8 cellular contexts compared by ENCODE assay signal in the genomic region with DNA sequence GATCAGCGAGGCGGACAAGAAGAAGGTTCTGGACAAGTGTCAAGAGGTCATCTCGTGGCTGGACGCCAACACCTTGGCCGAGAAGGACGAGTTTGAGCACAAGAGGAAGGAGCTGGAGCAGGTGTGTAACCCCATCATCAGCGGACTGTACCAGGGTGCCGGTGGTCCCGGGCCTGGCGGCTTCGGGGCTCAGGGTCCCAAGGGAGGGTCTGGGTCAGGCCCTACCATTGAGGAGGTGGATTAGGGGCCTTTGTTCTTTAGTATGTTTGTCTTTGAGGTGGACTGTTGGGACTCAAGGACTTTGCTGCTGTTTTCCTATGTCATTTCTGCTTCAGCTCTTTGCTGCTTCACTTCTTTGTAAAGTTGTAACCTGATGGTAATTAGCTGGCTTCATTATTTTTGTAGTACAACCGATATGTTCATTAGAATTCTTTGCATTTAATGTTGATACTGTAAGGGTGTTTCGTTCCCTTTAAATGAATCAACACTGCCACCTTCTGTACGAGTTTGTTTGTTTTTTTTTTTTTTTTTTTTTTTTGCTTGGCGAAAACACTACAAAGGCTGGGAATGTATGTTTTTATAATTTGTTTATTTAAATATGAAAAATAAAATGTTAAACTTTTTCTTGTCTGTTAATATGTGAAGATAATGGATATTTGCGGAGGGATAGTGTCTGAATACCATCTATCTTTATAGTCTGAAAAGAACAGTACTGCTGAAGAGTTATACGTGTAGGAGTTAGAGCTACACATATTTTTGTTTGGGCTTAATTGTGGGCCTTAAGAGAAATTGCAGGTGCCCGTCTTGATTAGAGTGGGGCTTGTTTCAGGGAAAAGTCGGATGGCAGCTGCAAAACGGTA. TPM values are rescaled to one million over a fixed set of nuclear protein-coding genes. Genes with fewer than 3 reads are reported as not detected.
DNase-seq lines count a peak whose midpoint lies in the region; ATAC-seq and TF ChIP-seq lines count a peak whose summit lies in the region.

No MANE protein-coding gene starts in this region.

- H3K27ac ChIP-seq in aorta (ENCODE audit: low read depth in 1 of 2, low read length in 2 of 2): peak overlapping the region in 1 of 2 donors; percentile 75

- H3K4me1 ChIP-seq in aorta (ENCODE audit: control insufficient read depth in 1 of 2, insufficient read depth in 2 of 2, low read length in 2 of 2): peaks cover 2 to 3% of the 10 kb centered on the region in 2 donors

- peaks cover 0 to 2% of the 10 kb centered on the region in 2 donors for H3K27me3 ChIP-seq in aorta (ENCODE audit: control insufficient read depth in 1 of 2, insufficient read depth in 2 of 2, low read length in 1 of 2)

- H3K9me3 Mint-ChIP-seq in dendritic cell treated with granulocyte-macrophage colony-stimulating factor and Interleukin-4, amounts not matched to agents 40 ng/mL and 50 ng/mL, for 4 days: no peaks in the 10 kb centered on the region
- H3K9me3 Mint-ChIP-seq in mesothelial cell of epicardium: no peaks in the 10 kb centered on the region

- peak overlapping the region; percentile 91 for H3K4me3 Mint-ChIP-seq in dendritic cell treated with granulocyte-macrophage colony-stimulating factor and Interleukin-4, amounts not matched to agents 40 ng/mL and 50 ng/mL, for 4 days
- peak overlapping the region; percentile 83 for H3K4me3 Mint-ChIP-seq in mesothelial cell of epicardium

- DNase-seq in COR-L47 (lab: John Stamatoyannopoulos, UW) (peak; percentile 43), HT1080 (ENCODE audit: low read depth) (peak; percentile 57), RPMI7951 (ENCODE audit: low read depth) (peak; percentile 61), mesothelial cell of epicardium (ENCODE audit: low spot score in 2 of 2, unreplicated experiment in 2 of 2) (no peak), aorta (peak in 1 of 2 donors; percentile 57), NCI-H2107 (lab: John Stamatoyannopoulos, UW) (no peak)

- no peaks in the 10 kb centered on the region for H3K9me3 ChIP-seq in aorta (ENCODE audit: control insufficient read depth, low read length)

- intact Hi-C loops in dendritic cell treated with granulocyte-macrophage colony-stimulating factor and Interleukin-4, amounts not matched to agents 40 ng/mL and 50 ng/mL, for 4 days (cut with micrococcal nuclease): loop anchor here (1.0 to 5.0 kb wide), 5 partner anchors 38 to 283 kb away; a partner anchor contains a TSS
- intact Hi-C loops in aorta (cut with DNase I): loop anchor here (1.0 to 10.0 kb wide), 4 partner anchors 33 to 149 kb away; a partner anchor contains a TSS

- no peaks in the 10 kb centered on the region for H3K27me3 Mint-ChIP-seq in dendritic cell treated with granulocyte-macrophage colony-stimulating factor and Interleukin-4, amounts not matched to agents 40 ng/mL and 50 ng/mL, for 4 days
- H3K27me3 Mint-ChIP-seq in mesothelial cell of epicardium (ENCODE audit: low read depth): no peaks in the 10 kb centered on the region

- ATAC-seq in aorta (ENCODE audit: low FRiP score): no peak
- no peak for ATAC-seq in GM19463 (IDR thresholded peaks at IDR 0.05; ENCODE audit: unreplicated experiment)

- peak overlapping the region; percentile 61 to 95 for H3K4me3 ChIP-seq in aorta (ENCODE audit: low read length in 2 of 2)

- peaks cover 23% of the 10 kb centered on the region for H3K36me3 Mint-ChIP-seq in dendritic cell treated with granulocyte-macrophage colony-stimulating factor and Interleukin-4, amounts not matched to agents 40 ng/mL and 50 ng/mL, for 4 days (ENCODE audit: low read depth)
- no peaks in the 10 kb centered on the region for H3K36me3 Mint-ChIP-seq in mesothelial cell of epicardium

- peak overlapping the region; percentile 89 for H3K27ac Mint-ChIP-seq in dendritic cell treated with granulocyte-macrophage colony-stimulating factor and Interleukin-4, amounts not matched to agents 40 ng/mL and 50 ng/mL, for 4 days
- H3K27ac Mint-ChIP-seq in mesothelial cell of epicardium: peak overlapping the region; percentile 96

- no peaks in the 10 kb centered on the region for H3K36me3 ChIP-seq in aorta (ENCODE audit: control insufficient read depth in 1 of 2, insufficient read depth in 2 of 2, low read length in 1 of 2)

- peaks cover 42% of the 10 kb centered on the region for H3K4me1 Mint-ChIP-seq in dendritic cell treated with granulocyte-macrophage colony-stimulating factor and Interleukin-4, amounts not matched to agents 40 ng/mL and 50 ng/mL, for 4 days (ENCODE audit: low read depth)
- H3K4me1 Mint-ChIP-seq in mesothelial cell of epicardium: peaks cover 39% of the 10 kb centered on the region

- TF ChIP-seq CTCF in mesothelial cell of epicardium (IDR thresholded peaks at IDR 0.05; ENCODE audit: unreplicated experiment): peak; percentile 60

- 0 to 1% methylated on average over 16 to 20 of the region's 20 CpGs for WGBS in aorta, 2 donors

RNA-seq across cellular contexts. Expression of a gene that starts 2.3 kb away (rescaled TPM):
- total RNA-seq in HT1080 (2014; rRNA removed; shearing (Covaris generic)): 134 and 135 TPM in 2 replicates
- polyA plus RNA-seq in HT1080 (2015; cell fraction: cytosol; rRNA removed): 28.8 and 34.1 TPM in 2 replicates
- polyA plus RNA-seq in HT1080 (2015; cell fraction: nucleus; rRNA removed): 80.4 and 81.4 TPM in 2 replicates
- 82.1 and 101 TPM in 2 replicates for total RNA-seq in RPMI7951 (2014; rRNA removed; shearing (Covaris generic))
- total RNA-seq in mesothelial cell of epicardium: 105 to 109 TPM (median 108 TPM) in 3 replicates
- total RNA-seq in aorta: 100 to 1,000 TPM; 155 to 332 TPM
- polyA plus RNA-seq in aorta: 10 to 100 TPM; 23.2 to 61.1 TPM

RNA-seq across cellular contexts. Expression of a gene that starts 14.5 kb away (rescaled TPM):
- 99.6 and 108 TPM in 2 replicates for total RNA-seq in HT1080 (2014; rRNA removed; shearing (Covaris generic))
- polyA plus RNA-seq in HT1080 (2015; cell fraction: cytosol; rRNA removed): 21.7 and 29.8 TPM in 2 replicates
- 65.3 and 67.2 TPM in 2 replicates for polyA plus RNA-seq in HT1080 (2015; cell fraction: nucleus; rRNA removed)
- 141 and 155 TPM in 2 replicates for total RNA-seq in RPMI7951 (2014; rRNA removed; shearing (Covaris generic))
- total RNA-seq in mesothelial cell of epicardium (61.3 to 70.1 TPM (median 61.7 TPM) in 3 replicates), aorta (100 to 1,000 TPM; 194 to 454 TPM)
- 10 to 100 TPM; 55.1 to 98.7 TPM for polyA plus RNA-seq in aorta

RNA-seq across cellular contexts. Expression of a gene that starts 14.8 kb away (rescaled TPM):
- 0.73 and 1.3 TPM in 2 replicates for total RNA-seq in HT1080 (2014; rRNA removed; shearing (Covaris generic))
- polyA plus RNA-seq in HT1080 (2015; cell fraction: cytosol; rRNA removed): 1.2 and 1.5 TPM in 2 replicates
- polyA plus RNA-seq in HT1080 (2015; cell fraction: nucleus; rRNA removed): 1.6 and 2.3 TPM in 2 replicates
- total RNA-seq in RPMI7951 (2014; rRNA removed; shearing (Covaris generic)): 0.68 and 0.84 TPM in 2 replicates
- total RNA-seq in mesothelial cell of epicardium (1.7 to 2.2 TPM (median 2.1 TPM) in 3 replicates), aorta (1 to 10 TPM; 1.9 TPM)
- polyA plus RNA-seq in aorta: 1 to 10 TPM; 1.3 to 2.1 TPM

RNA-seq across cellular contexts. Expression of a gene that starts 23.1 kb away (rescaled TPM):
- 104 and 115 TPM in 2 replicates for total RNA-seq in HT1080 (2014; rRNA removed; shearing (Covaris generic))
- polyA plus RNA-seq in HT1080 (2015; cell fraction: cytosol; rRNA removed): 105 and 107 TPM in 2 replicates
- 26.3 and 30.0 TPM in 2 replicates for polyA plus RNA-seq in HT1080 (2015; cell fraction: nucleus; rRNA removed)
- total RNA-seq in RPMI7951 (2014; rRNA removed; shearing (Covaris generic)): 145 and 164 TPM in 2 replicates
- total RNA-seq in mesothelial cell of epicardium (55.8 to 58.2 TPM (median 57.0 TPM) in 3 replicates), aorta (10 to 100 TPM; 32.4 to 33.4 TPM)
- 10 to 100 TPM; 41.7 to 42.2 TPM for polyA plus RNA-seq in aorta

RNA-seq across cellular contexts. Expression of a gene that starts 32.8 kb away (rescaled TPM):
- total RNA-seq in HT1080 (2014; rRNA removed; shearing (Covaris generic)): 46.3 and 49.5 TPM in 2 replicates
- 27.8 and 31.6 TPM in 2 replicates for polyA plus RNA-seq in HT1080 (2015; cell fraction: cytosol; rRNA removed)
- 31.4 and 36.3 TPM in 2 replicates for polyA plus RNA-seq in HT1080 (2015; cell fraction: nucleus; rRNA removed)
- total RNA-seq in RPMI7951 (2014; rRNA removed; shearing (Covaris generic)): 55.3 and 66.7 TPM in 2 replicates
- total RNA-seq in mesothelial cell of epicardium (23.2 to 24.7 TPM (median 24.4 TPM) in 3 replicates), aorta (10 to 100 TPM; 23.9 to 24.6 TPM)
- polyA plus RNA-seq in aorta: 10 to 100 TPM; 20.3 to 23.7 TPM

Comparison
In these comparisons a context has a peak if more than half of its experiments do, and no peak if none do; other contexts are left out.
1. DNase-seq: peak in COR-L47 (single experiment), HT1080 (single experiment) and RPMI7951 (single experiment); none in mesothelial cell of epicardium (0 of 2) and NCI-H2107 (single experiment).